13 cellular contexts compared by ENCODE assay signal in the genomic region with DNA sequence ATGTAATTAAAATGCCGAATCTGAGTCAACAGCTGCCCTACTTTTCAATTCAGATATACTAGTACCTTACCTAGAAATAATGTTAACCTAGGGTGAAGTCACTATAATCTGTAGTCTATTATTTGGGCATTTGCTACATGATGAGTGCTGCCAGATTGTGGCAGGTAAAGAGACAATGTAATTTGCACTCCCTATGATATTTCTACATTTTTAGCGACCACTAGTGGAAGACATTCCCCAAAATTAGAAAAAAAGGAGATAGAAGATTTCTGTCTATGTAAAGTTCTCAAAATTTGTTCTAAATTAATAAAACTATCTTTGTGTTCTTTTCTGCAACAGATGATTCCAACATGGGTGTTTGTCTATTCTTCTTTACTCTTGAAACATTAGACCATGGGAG. TPM values are rescaled to one million over a fixed set of nuclear protein-coding genes. Genes with fewer than 3 reads are reported as not detected.
"Had no signal": no experiment of that assay in that cellular context is flagged by ENCODE, and none has a peak within 500 bp of the region (broad histone marks: within the 10 kb centered on the region; RNA-seq: fewer than 3 reads in every experiment).

No MANE protein-coding gene starts in this region.

- H3K4me1 Mint-ChIP-seq: neural crest cell had no signal

- H3K36me3 ChIP-seq: esophagus squamous epithelium, right atrium auricular region, vagina had no signal

- H3K4me1 ChIP-seq: esophagus squamous epithelium, right atrium auricular region, vagina had no signal

- H3K4me3 Mint-ChIP-seq: activated naive CD4-positive, alpha-beta T cell treated with anti-CD3 and anti-CD28 coated beads for 36 hours; neural crest cell had no signal

- H3K9me3 Mint-ChIP-seq: activated naive CD4-positive, alpha-beta T cell treated with anti-CD3 and anti-CD28 coated beads for 36 hours had no signal

- FAIRE-seq: colon, small intestine had no signal

- H3K27me3 ChIP-seq: esophagus squamous epithelium, right atrium auricular region, vagina had no signal

- H3K4me3 ChIP-seq: esophagus squamous epithelium, right atrium auricular region, vagina had no signal

- DNase-seq: activated CD4-positive, alpha-beta T cell treated with anti-CD3 and anti-CD28 coated beads for 48 hours; activated naive CD4-positive, alpha-beta T cell treated with anti-CD3 and anti-CD28 coated beads for 36 hours; esophagus squamous epithelium; foreskin fibroblast; glutamatergic neuron; small intestine had no signal

- H3K27ac ChIP-seq: esophagus squamous epithelium, right atrium auricular region, vagina had no signal

- H3K9me3 ChIP-seq: esophagus squamous epithelium, right atrium auricular region, vagina had no signal

RNA-seq across cellular contexts. Expression of gene MS4A1, which starts 14.1 kb away (rescaled TPM):
- total RNA-seq: cardiac septum, neural crest cell, right atrium auricular region, vagina had no signal

RNA-seq across cellular contexts. Expression of gene MS4A12, which starts 22.9 kb away (rescaled TPM):
- total RNA-seq: activated naive CD4-positive, alpha-beta T cell treated with anti-CD3 and anti-CD28 coated beads for 36 hours; cardiac septum; esophagus squamous epithelium; lower leg skin; neural crest cell; right atrium auricular region; vagina had no signal

RNA-seq across cellular contexts. Expression of gene MS4A5, which starts 40.4 kb away (rescaled TPM):
- total RNA-seq: activated naive CD4-positive, alpha-beta T cell treated with anti-CD3 and anti-CD28 coated beads for 36 hours; cardiac septum; esophagus squamous epithelium; lower leg skin; neural crest cell; right atrium auricular region; vagina had no signal
- polyA plus RNA-seq: small intestine had no signal

RNA-seq across cellular contexts. Expression of gene MS4A13, which starts 45.5 kb away (rescaled TPM):
- total RNA-seq: activated naive CD4-positive, alpha-beta T cell treated with anti-CD3 and anti-CD28 coated beads for 36 hours; cardiac septum; esophagus squamous epithelium; lower leg skin; neural crest cell; right atrium auricular region; vagina had no signal
- polyA plus RNA-seq: small intestine, thymus had no signal
